ENCODE assay signal across 10 cellular contexts in the genomic region with DNA sequence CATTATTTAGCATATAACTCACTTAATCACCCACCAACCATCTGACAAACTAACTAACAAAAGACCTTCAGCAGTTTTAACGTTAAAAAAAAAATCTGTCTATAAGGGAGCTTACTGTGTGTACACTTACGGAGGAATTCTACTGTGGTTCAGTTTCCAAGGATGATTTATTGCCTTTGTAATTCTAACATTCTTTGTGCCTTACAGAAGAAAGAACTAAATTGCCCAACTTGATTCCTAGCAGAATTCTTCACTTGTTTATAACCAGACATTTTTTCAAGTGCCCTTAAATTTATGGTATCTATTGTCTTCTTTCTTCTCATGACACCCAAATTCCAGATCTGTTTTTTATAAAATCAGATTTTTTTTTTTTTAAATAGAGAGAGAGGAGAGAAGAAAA.
DNase-seq lines count a peak whose midpoint lies in the region; ATAC-seq lines count a peak whose summit lies in the region.
"Had no signal": no experiment of that assay in that cellular context is flagged by ENCODE, and none has a peak within 500 bp of the region (broad histone marks: within the 10 kb centered on the region; RNA-seq: fewer than 3 reads in every experiment).

No MANE protein-coding gene starts in this region.

- no peak for ATAC-seq in HG02973 (IDR thresholded peaks at IDR 0.05; ENCODE audit: unreplicated experiment)

- DNase-seq in ELR (ENCODE audit: low read depth) (peak; percentile 65), NCI-H2227 treated with DMSO at 0.1 percent for 48 hours (lab: John Stamatoyannopoulos, UW) (peak; percentile 68), fibroblast of gingiva (ENCODE audit: low read depth) (peak; percentile 89), renal cortical epithelial cell (ENCODE audit: low read depth) (peak; percentile 94), NCI-H2171 treated with DMSO at 0.1 percent for 48 hours (lab: John Stamatoyannopoulos, UW) (no peak), OCI-M2 (lab: John Stamatoyannopoulos, UW; ENCODE audit: unreplicated experiment) (no peak), DMS53 (lab: John Stamatoyannopoulos, UW) (no peak)
- DNase-seq: MM.1S; stimulated activated CD8-positive, alpha-beta memory T cell treated with anti-CD3 and anti-CD28 coated beads, Interleukin-4, amount 100 ng/mL, for 48 hours had no signal

Comparison
In these comparisons a context has a peak if more than half of its experiments do, and no peak if none do; other contexts are left out.
1. DNase-seq: peak in ELR (single experiment), NCI-H2227 treated with DMSO at 0.1 percent for 48 hours (single experiment), fibroblast of gingiva (single experiment) and renal cortical epithelial cell (single experiment); none in NCI-H2171 treated with DMSO at 0.1 percent for 48 hours (single experiment), OCI-M2 (single experiment) and DMS53 (single experiment).